ENCODE assay signal across 24 cellular contexts in the genomic region with DNA sequence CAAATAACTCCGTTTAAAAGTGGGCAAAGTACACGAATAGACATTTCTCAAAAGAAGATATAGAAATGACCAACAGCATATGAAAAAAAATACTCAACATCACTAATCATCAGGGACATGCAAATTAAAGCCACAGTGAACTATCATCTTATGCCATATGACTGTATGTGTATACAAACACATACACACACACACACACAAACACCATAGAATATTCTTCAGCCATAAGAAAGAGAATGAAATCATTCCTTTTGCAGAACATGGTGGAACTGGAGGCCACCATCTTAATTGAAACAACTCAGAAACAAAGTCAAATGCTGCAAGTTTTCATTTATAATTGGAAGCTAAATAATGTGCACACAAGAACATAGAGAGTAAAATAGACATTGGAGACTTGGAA.
"Had no signal": no experiment of that assay in that cellular context is flagged by ENCODE, and none has a peak within 500 bp of the region (broad histone marks: within the 10 kb centered on the region; RNA-seq: fewer than 3 reads in every experiment).

No MANE protein-coding gene starts in this region.

- H3K4me1 ChIP-seq: left lung, lower lobe of right lung, neural progenitor cell, parathyroid adenoma, psoas muscle, sigmoid colon, transverse colon had no signal

- H2AFZ ChIP-seq: neural progenitor cell, parathyroid adenoma had no signal

- H3K9me3 ChIP-seq: lower lobe of right lung, psoas muscle, sigmoid colon, transverse colon had no signal

- H3K79me2 ChIP-seq: parathyroid adenoma had no signal

- H3K27ac ChIP-seq: brain microvascular endothelial cell, coronary artery, dorsolateral prefrontal cortex, left lung, lower lobe of right lung, neural progenitor cell, parathyroid adenoma, psoas muscle, sigmoid colon, transverse colon, VCaP had no signal

- H3K4me2 ChIP-seq: neural progenitor cell had no signal

- DNase-seq: activated CD4-positive, alpha-beta memory T cell treated with anti-CD3 and anti-CD28 coated beads for 36 hours; activated CD4-positive, alpha-beta T cell treated with anti-CD3 and anti-CD28 coated beads for 48 hours; activated naive CD4-positive, alpha-beta T cell treated with Interleukin-2 at 50 U/mL for 16 hours; activated naive CD8-positive, alpha-beta T cell treated with anti-CD3 and anti-CD28 coated beads, Interleukin-2, amount 10 ng/mL, durations not matched to agents 7 days and 5 days; activated T-cell treated with anti-CD3 and anti-CD28 coated beads, Interleukin-2, amount 50 U/mL, for 48 hours; brain microvascular endothelial cell; dorsolateral prefrontal cortex; effector memory CD4-positive, alpha-beta T cell; left lung; lower lobe of right lung; mesendoderm; natural killer cell; occipital lobe; psoas muscle; sigmoid colon; small intestine; stimulated activated CD4-positive, alpha-beta T cell treated with anti-CD3 and anti-CD28 coated beads, Interleukin-4, amount 100 ng/mL, for 24 hours; stimulated activated naive B cell treated with anti-CD40 and anti-IgM and Interleukin-4, amounts not matched to agents 10 μg/mL and 1 μg/mL and 100 μg/mL, for 72 hours; T-helper 9 cell; transverse colon had no signal

- H3K36me3 ChIP-seq: brain microvascular endothelial cell, left lung, lower lobe of right lung, neural progenitor cell, sigmoid colon, transverse colon had no signal

- H3K4me3 ChIP-seq: coronary artery, dorsolateral prefrontal cortex, left lung, lower lobe of right lung, neural progenitor cell, psoas muscle, sigmoid colon, transverse colon had no signal

- H3K27me3 ChIP-seq: brain microvascular endothelial cell, dorsolateral prefrontal cortex, left lung, neural progenitor cell, sigmoid colon, transverse colon had no signal

- H3K9ac ChIP-seq: neural progenitor cell, parathyroid adenoma had no signal

- ATAC-seq: left lung; lower lobe of right lung; natural killer cell; psoas muscle; stimulated activated naive B cell treated with anti-CD40 and anti-IgM and Interleukin-4, amounts not matched to agents 10 μg/mL and 1 μg/mL and 100 μg/mL, for 72 hours had no signal
